26 cellular contexts compared by ENCODE assay signal in genomic region chr20:63752411-63753101, GRCh38. TPM values are rescaled to one million over a fixed set of nuclear protein-coding genes. Genes with fewer than 3 reads are reported as not detected.
A peak's percentile ranks its signal among the peaks of the same experiment; 100 is the strongest.
DNase-seq lines count a peak whose midpoint lies in the region; ATAC-seq and TF ChIP-seq lines count a peak whose summit lies in the region.
"Had no signal": no experiment of that assay in that cellular context is flagged by ENCODE, and none has a peak within 500 bp of the region (broad histone marks: within the 10 kb centered on the region; RNA-seq: fewer than 3 reads in every experiment).

No MANE protein-coding gene starts in this region.

- ATAC-seq in CD8-positive, alpha-beta T cell, result no peak
- ATAC-seq in GM18909 (IDR thresholded peaks at IDR 0.05; ENCODE audit: poor library complexity, unreplicated experiment), result no peak
- ATAC-seq in HG02884 (IDR thresholded peaks at IDR 0.05; ENCODE audit: unreplicated experiment), result no peak
- ATAC-seq: activated CD4-positive, CD25-positive, alpha-beta regulatory T cell treated with anti-CD3 and anti-CD28 coated beads, Interleukin-2, amount 50 U/mL, for 24 hours had no signal

- H3K9me3 ChIP-seq in CD8-positive, alpha-beta T cell (ENCODE audit: low read length), result no peaks in the 10 kb centered on the region
- no peaks in the 10 kb centered on the region for H3K9me3 ChIP-seq in endodermal cell (ENCODE audit: control insufficient read depth, low read length)
- H3K9me3 ChIP-seq: adrenal gland, esophagus muscularis mucosa, lower lobe of right lung, thoracic aorta had no signal

- CTCF ChIA-PET in CD8-positive, alpha-beta T cell (lab: Charles Lee), result interaction anchor here (2.5 kb wide), 1 partner anchor 16 kb away, joined by 11 read pairs; the partner anchor contains the start of gene LIME1

- intact Hi-C loops in CD8-positive, alpha-beta T cell (cut with DNase I, micrococcal nuclease), result no loop called here

- TF ChIP-seq CTCF in CD8-positive, alpha-beta T cell (IDR thresholded peaks at IDR 0.05), result no peak
- TF ChIP-seq CTCF in NB4 (IDR thresholded peaks at IDR 0.05; ENCODE audit: low read depth, low read length), result peak; percentile 3
- peak; percentile 33 for TF ChIP-seq CTCF in endodermal cell (conservative IDR thresholded peaks at IDR 0.05)

- H3K4me1 Mint-ChIP-seq in CD8-positive, alpha-beta T cell (ENCODE audit: low read depth), result peaks cover 41% of the 10 kb centered on the region
- peaks cover 6% of the 10 kb centered on the region for H3K4me1 Mint-ChIP-seq in endodermal cell

- peaks cover 36% of the 10 kb centered on the region for H3K4me1 ChIP-seq in CD8-positive, alpha-beta T cell (ENCODE audit: insufficient read depth, low read length)
- no peaks in the 10 kb centered on the region for H3K4me1 ChIP-seq in endodermal cell (ENCODE audit: control insufficient read depth, insufficient read depth, low read length)
- H3K4me1 ChIP-seq: lower lobe of right lung had no signal

- peak overlapping the region; percentile 8 for H3K4me3 Mint-ChIP-seq in CD8-positive, alpha-beta T cell
- no peak overlapping the region for H3K4me3 Mint-ChIP-seq in endodermal cell
- H3K4me3 Mint-ChIP-seq: activated CD8-positive, alpha-beta T cell treated with anti-CD3 and anti-CD28 coated beads for 36 hours had no signal

- H3K27me3 Mint-ChIP-seq in CD8-positive, alpha-beta T cell (ENCODE audit: low read depth), result no peaks in the 10 kb centered on the region
- no peaks in the 10 kb centered on the region for H3K27me3 Mint-ChIP-seq in endodermal cell (ENCODE audit: insufficient read depth)
- H3K27me3 Mint-ChIP-seq: activated CD8-positive, alpha-beta T cell treated with anti-CD3 and anti-CD28 coated beads for 36 hours had no signal

- no peak overlapping the region for H3K27ac Mint-ChIP-seq in CD8-positive, alpha-beta T cell
- no peak overlapping the region for H3K27ac Mint-ChIP-seq in endodermal cell
- H3K27ac Mint-ChIP-seq: activated CD8-positive, alpha-beta T cell treated with anti-CD3 and anti-CD28 coated beads for 36 hours had no signal

- H3K4me3 ChIP-seq in CD8-positive, alpha-beta T cell (ENCODE audit: low read depth, low read length), result no peak overlapping the region
- H3K4me3 ChIP-seq in NB4 (ENCODE audit: low read depth, low read length) (no peak overlapping the region), endodermal cell (ENCODE audit: low read length) (no peak overlapping the region)
- H3K4me3 ChIP-seq: adrenal gland, esophagus muscularis mucosa, GM23248, hepatocyte, lower lobe of right lung, smooth muscle cell, thoracic aorta had no signal

- DNase-seq in 8988T (peak; percentile 49), NB4 (ENCODE audit: low read depth) (no peak), endodermal cell (peak; percentile 67), H4 (ENCODE audit: low spot score) (no peak), DMS114 treated with DMSO at 0.1 percent for 48 hours (lab: John Stamatoyannopoulos, UW; ENCODE audit: unreplicated experiment) (no peak)
- DNase-seq in CD8-positive, alpha-beta T cell, result no peak
- DNase-seq: activated gamma-delta T cell treated with Interleukin-2 at 50 U/mL for 16 hours; adrenal gland; effector memory CD4-positive, alpha-beta T cell; GM23248; KBM-7; lower lobe of right lung; MV-4-11; NCI-H2029; NCI-H446; nucleus accumbens; T1000 had no signal

- H3K9me3 Mint-ChIP-seq in CD8-positive, alpha-beta T cell, result no peaks in the 10 kb centered on the region
- H3K9me3 Mint-ChIP-seq in endodermal cell, result no peaks in the 10 kb centered on the region
- H3K9me3 Mint-ChIP-seq: activated CD8-positive, alpha-beta T cell treated with anti-CD3 and anti-CD28 coated beads for 36 hours had no signal

- no peaks in the 10 kb centered on the region for H3K36me3 ChIP-seq in CD8-positive, alpha-beta T cell (ENCODE audit: insufficient read depth, low read length)
- peaks cover 12% of the 10 kb centered on the region for H3K36me3 ChIP-seq in endodermal cell (ENCODE audit: control insufficient read depth, insufficient read depth, low read length)
- H3K36me3 ChIP-seq: adrenal gland, thoracic aorta had no signal

- no peak overlapping the region for H3K27ac ChIP-seq in CD8-positive, alpha-beta T cell (ENCODE audit: low read depth, low read length)
- H3K27ac ChIP-seq in endodermal cell (ENCODE audit: low read depth, low read length), result no peak overlapping the region
- H3K27ac ChIP-seq: adrenal gland, esophagus muscularis mucosa, GM23248, hepatocyte, lower lobe of right lung, thoracic aorta had no signal

- no peak for TF ChIP-seq POLR2A in NB4 (IDR thresholded peaks at IDR 0.05; ENCODE audit: extremely low read depth, insufficient read length)

- H3K9ac ChIP-seq in endodermal cell (ENCODE audit: extremely low read depth, low read length, poor library complexity, severe bottlenecking), result no peak overlapping the region
- H3K9ac ChIP-seq: GM23248 had no signal

- H3K27me3 ChIP-seq in CD8-positive, alpha-beta T cell (ENCODE audit: insufficient read depth, low read length), result no peaks in the 10 kb centered on the region
- H3K27me3 ChIP-seq in endodermal cell (ENCODE audit: control insufficient read depth, insufficient read depth, low read length, poor library complexity, severe bottlenecking), result no peaks in the 10 kb centered on the region
- H3K27me3 ChIP-seq: adrenal gland, esophagus muscularis mucosa, hepatocyte had no signal

- WGBS in endodermal cell (ENCODE audit: insufficient coverage in 1 of 2, insufficient read length in 1 of 2), 2 experiments, result 92 to 99% methylated on average over 28 to 50 of the region's 50 CpGs

- no peaks in the 10 kb centered on the region for H3K36me3 Mint-ChIP-seq in CD8-positive, alpha-beta T cell
- H3K36me3 Mint-ChIP-seq in endodermal cell (ENCODE audit: low read depth), result peaks cover 9% of the 10 kb centered on the region

- POLR2A ChIA-PET in CD8-positive, alpha-beta T cell (lab: Charles Lee), result interaction anchor here (2.6 kb wide), 1 partner anchor 11 kb away, joined by 25 read pairs; no protein-coding TSS in a partner anchor

RNA-seq across cellular contexts. Expression of gene SLC2A4RG, which starts 13.0 kb away (rescaled TPM):
- total RNA-seq in CD8-positive, alpha-beta T cell, result 10 to 100 TPM; 79.3 to 90.0 TPM
- total RNA-seq in endodermal cell, result 100 to 1,000 TPM in 1 of 2 donors, 10 to 100 TPM in 1; 69.3 to 108 TPM
- polyA plus RNA-seq in endodermal cell (2013, experiment 1 of 2), result 89.4 TPM
- 77.8 TPM for polyA plus RNA-seq in endodermal cell (2013, experiment 2 of 2)
- total RNA-seq in H4 (2014; rRNA removed; shearing (Covaris generic)), result 12.9 and 18.8 TPM in 2 replicates

RNA-seq across cellular contexts. Expression of gene LIME1, which starts 16.1 kb away (rescaled TPM):
- total RNA-seq in CD8-positive, alpha-beta T cell, result 100 to 1,000 TPM; 118 to 123 TPM
- 10 to 100 TPM in 1 of 2 donors, 1 to 10 TPM in 1; 7.6 to 10.1 TPM for total RNA-seq in endodermal cell
- 10.0 TPM for polyA plus RNA-seq in endodermal cell (2013, experiment 1 of 2)
- 9.6 TPM for polyA plus RNA-seq in endodermal cell (2013, experiment 2 of 2)
- total RNA-seq in H4 (2014; rRNA removed; shearing (Covaris generic)), result 0.27 and 0.68 TPM in 2 replicates

RNA-seq across cellular contexts. Expression of gene ZGPAT, which starts 44.7 kb away (rescaled TPM):
- total RNA-seq in CD8-positive, alpha-beta T cell, result 10 to 100 TPM; 25.5 to 25.7 TPM
- total RNA-seq in endodermal cell, result 10 to 100 TPM; 28.8 to 29.5 TPM
- 20.8 TPM for polyA plus RNA-seq in endodermal cell (2013, experiment 1 of 2)
- 22.4 TPM for polyA plus RNA-seq in endodermal cell (2013, experiment 2 of 2)
- 5.4 and 9.4 TPM in 2 replicates for total RNA-seq in H4 (2014; rRNA removed; shearing (Covaris generic))

RNA-seq across cellular contexts. Expression of gene ARFRP1, which starts 44.8 kb away (rescaled TPM):
- 10 to 100 TPM; 25.1 to 28.6 TPM for total RNA-seq in CD8-positive, alpha-beta T cell
- total RNA-seq in endodermal cell, result 10 to 100 TPM; 41.6 to 46.2 TPM
- 17.2 TPM for polyA plus RNA-seq in endodermal cell (2013, experiment 1 of 2)
- polyA plus RNA-seq in endodermal cell (2013, experiment 2 of 2), result 13.7 TPM
- 24.6 and 36.0 TPM in 2 replicates for total RNA-seq in H4 (2014; rRNA removed; shearing (Covaris generic))

RNA-seq across cellular contexts. Expression of gene TNFRSF6B, which starts 56.1 kb away (rescaled TPM):
- 1 to 10 TPM; 2.0 to 3.0 TPM for total RNA-seq in CD8-positive, alpha-beta T cell
- not detected for total RNA-seq in endodermal cell
- polyA plus RNA-seq in endodermal cell (2013, experiment 1 of 2), result 2.0 TPM
- polyA plus RNA-seq in endodermal cell (2013, experiment 2 of 2), result 1.1 TPM
- 0.10 and 0.39 TPM in 2 replicates for total RNA-seq in H4 (2014; rRNA removed; shearing (Covaris generic))
- total RNA-seq: activated CD8-positive, alpha-beta T cell treated with anti-CD3 and anti-CD28 coated beads for 36 hours; frontal cortex had no signal

Comparison
In these comparisons a context has a peak if more than half of its experiments do, and no peak if none do; other contexts are left out.
1. DNase-seq: peak in 8988T (single experiment) and endodermal cell (single experiment); none in CD8-positive, alpha-beta T cell (0 of 7), NB4 (single experiment), H4 (single experiment) and DMS114 treated with DMSO at 0.1 percent for 48 hours (single experiment).
2. RNA of gene LIME1, which starts 16.1 kb away (total RNA-seq): 118 to 123 TPM in CD8-positive, alpha-beta T cell; 7.6 to 10.1 TPM in endodermal cell and 0.27 to 0.68 TPM in H4; every median in the first group is over 10 times any median in the second.